In genomic region chr3:124520970-124521369, GRCh38 we compare ENCODE assay signal across 1 cellular context.
TF ChIP-seq lines count a peak whose summit lies in the region.

No MANE protein-coding gene starts in this region.

TF ChIP-seq in HepG2, 621 proteins besides CTCF, POLR2A, EP300 and RAD21 (continued from another document):
- TF ChIP-seq ZHX1 (CRISPR knock-in tag; IDR thresholded peaks at IDR 0.05; ENCODE audit: low read depth) (no peak), SIX4 (CRISPR knock-in tag; IDR thresholded peaks at IDR 0.05) (no peak), HOXD1 (CRISPR knock-in tag; IDR thresholded peaks at IDR 0.05) (no peak), ZNF251 (CRISPR knock-in tag; IDR thresholded peaks at IDR 0.05) (no peak), RARG (CRISPR knock-in tag; IDR thresholded peaks at IDR 0.05; ENCODE audit: low read depth) (no peak), ELF4 (CRISPR knock-in tag; IDR thresholded peaks at IDR 0.05; ENCODE audit: borderline replicate concordance) (no peak), FOXP1 (IDR thresholded peaks at IDR 0.05) (no peak), FOXP1 (CRISPR knock-in tag; IDR thresholded peaks at IDR 0.05) (peak; percentile 75), ZNF709 (CRISPR knock-in tag; IDR thresholded peaks at IDR 0.05) (no peak), TBX2 (CRISPR knock-in tag; IDR thresholded peaks at IDR 0.05; ENCODE audit: borderline replicate concordance) (peak; percentile 50; the same call in 1 of the 2 replicates), NBN (conservative IDR thresholded peaks at IDR 0.05) (no peak), ZNF546 (CRISPR knock-in tag; conservative IDR thresholded peaks at IDR 0.05) (no peak), ZFP90 (CRISPR knock-in tag; IDR thresholded peaks at IDR 0.05; ENCODE audit: borderline replicate concordance) (no peak), MYNN (CRISPR knock-in tag; IDR thresholded peaks at IDR 0.05; ENCODE audit: low read depth) (no peak), HOXA3 (CRISPR knock-in tag; IDR thresholded peaks at IDR 0.05) (no peak), NONO (IDR thresholded peaks at IDR 0.05) (no peak), NONO (CRISPR knock-in tag; conservative IDR thresholded peaks at IDR 0.05) (no peak), AHDC1 (CRISPR knock-in tag; IDR thresholded peaks at IDR 0.05; ENCODE audit: borderline replicate concordance) (peak; percentile 68; the same call in 1 of the 2 replicates), ATM (IDR thresholded peaks at IDR 0.05; ENCODE audit: borderline replicate concordance) (no peak), ZNF556 (CRISPR knock-in tag; IDR thresholded peaks at IDR 0.05; ENCODE audit: borderline replicate concordance) (no peak), SALL1 (CRISPR knock-in tag; IDR thresholded peaks at IDR 0.05) (peak; percentile 84), ZSCAN30 (CRISPR knock-in tag; IDR thresholded peaks at IDR 0.05) (no peak), ZNF687 (CRISPR knock-in tag; IDR thresholded peaks at IDR 0.05) (no peak), NFKBIZ (CRISPR knock-in tag; IDR thresholded peaks at IDR 0.05) (no peak), CBX5 (CRISPR knock-in tag; IDR thresholded peaks at IDR 0.05; ENCODE audit: borderline replicate concordance) (no peak), PAXIP1 (CRISPR knock-in tag; conservative IDR thresholded peaks at IDR 0.05) (peak; percentile 55; the same call in 1 of the 2 replicates), ARHGAP35 (CRISPR knock-in tag; IDR thresholded peaks at IDR 0.05; ENCODE audit: borderline replicate concordance) (no peak)
- TF ChIP-seq, protein P1, sequence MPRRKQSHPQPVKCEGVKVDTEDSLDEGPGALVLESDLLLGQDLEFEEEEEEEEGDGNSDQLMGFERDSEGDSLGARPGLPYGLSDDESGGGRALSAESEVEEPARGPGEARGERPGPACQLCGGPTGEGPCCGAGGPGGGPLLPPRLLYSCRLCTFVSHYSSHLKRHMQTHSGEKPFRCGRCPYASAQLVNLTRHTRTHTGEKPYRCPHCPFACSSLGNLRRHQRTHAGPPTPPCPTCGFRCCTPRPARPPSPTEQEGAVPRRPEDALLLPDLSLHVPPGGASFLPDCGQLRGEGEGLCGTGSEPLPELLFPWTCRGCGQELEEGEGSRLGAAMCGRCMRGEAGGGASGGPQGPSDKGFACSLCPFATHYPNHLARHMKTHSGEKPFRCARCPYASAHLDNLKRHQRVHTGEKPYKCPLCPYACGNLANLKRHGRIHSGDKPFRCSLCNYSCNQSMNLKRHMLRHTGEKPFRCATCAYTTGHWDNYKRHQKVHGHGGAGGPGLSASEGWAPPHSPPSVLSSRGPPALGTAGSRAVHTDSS (CRISPR knock-in tag; conservative IDR thresholded peaks at IDR 0.05), result no peak
- TF ChIP-seq, protein P2, sequence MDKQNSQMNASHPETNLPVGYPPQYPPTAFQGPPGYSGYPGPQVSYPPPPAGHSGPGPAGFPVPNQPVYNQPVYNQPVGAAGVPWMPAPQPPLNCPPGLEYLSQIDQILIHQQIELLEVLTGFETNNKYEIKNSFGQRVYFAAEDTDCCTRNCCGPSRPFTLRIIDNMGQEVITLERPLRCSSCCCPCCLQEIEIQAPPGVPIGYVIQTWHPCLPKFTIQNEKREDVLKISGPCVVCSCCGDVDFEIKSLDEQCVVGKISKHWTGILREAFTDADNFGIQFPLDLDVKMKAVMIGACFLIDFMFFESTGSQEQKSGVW (CRISPR knock-in tag; IDR thresholded peaks at IDR 0.05; ENCODE audit: borderline replicate concordance), result no peak
- TF ChIP-seq, protein P3, sequence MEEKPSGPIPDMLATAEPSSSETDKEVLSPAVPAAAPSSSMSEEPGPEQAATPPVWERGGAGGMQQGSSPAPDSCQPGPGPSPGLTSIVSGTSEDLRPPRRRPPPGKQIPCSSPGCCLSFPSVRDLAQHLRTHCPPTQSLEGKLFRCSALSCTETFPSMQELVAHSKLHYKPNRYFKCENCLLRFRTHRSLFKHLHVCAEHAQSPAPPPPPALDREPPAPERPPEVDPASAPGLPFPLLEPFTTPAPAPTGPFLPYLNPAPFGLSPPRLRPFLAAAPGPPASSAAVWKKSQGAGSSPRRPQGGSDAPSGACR (CRISPR knock-in tag; IDR thresholded peaks at IDR 0.05), result no peak
